Comparison of ENCODE assay signal across 18 cellular contexts in genomic region chr3:124140751-124141150, GRCh38.
DNase-seq lines count a peak whose midpoint lies in the region; ATAC-seq, FAIRE-seq and TF ChIP-seq lines count a peak whose summit lies in the region.
"Had no signal": no experiment of that assay in that cellular context is flagged by ENCODE, and none has a peak within 500 bp of the region (broad histone marks: within the 10 kb centered on the region; RNA-seq: fewer than 3 reads in every experiment).

No MANE protein-coding gene starts in this region.

- H3K27ac ChIP-seq in coronary artery = peak overlapping the region; percentile 37 to 39
- H3K27ac ChIP-seq: 22Rv1, BLaER1, GM23248 had no signal

- peak; percentile 61 for FAIRE-seq in RCC 7860 (lab: Jason Lieb, UNC)
- FAIRE-seq: G401.6, GM12892 had no signal

- no peak for TF ChIP-seq CTCF in coronary artery (IDR thresholded peaks at IDR 0.05)
- TF ChIP-seq CTCF in GM20000 (IDR thresholded peaks at IDR 0.05; ENCODE audit: extremely low read depth, missing control alignments) = no peak

- DNase-seq in A172 (ENCODE audit: low spot score) = peak; percentile 26
- DNase-seq in HK-2 (ENCODE audit: unreplicated experiment) = peak; percentile 5
- peak; percentile 68 for DNase-seq in RCC 7860 (ENCODE audit: low spot score)
- no peak for DNase-seq in coronary artery (ENCODE audit: low spot score)
- no peak for DNase-seq in activated CD4-positive, CD25-positive, alpha-beta regulatory T cell (lab: John Stamatoyannopoulos, UW)
- no peak for DNase-seq in GM20000 (ENCODE audit: low spot score)
- no peak for DNase-seq in OCI-M1 (lab: John Stamatoyannopoulos, UW)
- DNase-seq: AML-193; Caco-2; CD8-positive, alpha-beta memory T cell; DND-41; GM23248; H7 had no signal

- no peak overlapping the region for H3K4me3 ChIP-seq in coronary artery
- H3K4me3 ChIP-seq: BLaER1, GM23248 had no signal

- no peak for ATAC-seq in HG03025 (IDR thresholded peaks at IDR 0.05; ENCODE audit: low FRiP score, unreplicated experiment)

Comparison
In these comparisons a context has a peak if more than half of its experiments do, and no peak if none do; other contexts are left out.
1. DNase-seq: peak in A172 (single experiment), HK-2 (single experiment) and RCC 7860 (single experiment); none in coronary artery (single experiment), activated CD4-positive, CD25-positive, alpha-beta regulatory T cell (0 of 4), GM20000 (single experiment) and OCI-M1 (single experiment).